2 cellular contexts compared by ENCODE assay signal in genomic region chr12:27695556-27696292, GRCh38.
TF ChIP-seq lines count a peak whose summit lies in the region.

No MANE protein-coding gene starts in this region.

TF ChIP-seq in K562, 482 proteins besides CTCF, POLR2A, EP300 and RAD21:
- peak; percentile 64 for TF ChIP-seq CBX8 (IDR thresholded peaks at IDR 0.05; ENCODE audit: borderline replicate concordance, extremely low read depth, low read depth, low read length, poor library complexity, severe bottlenecking)
- TF ChIP-seq CHAMP1 (IDR thresholded peaks at IDR 0.05) = no peak

TF ChIP-seq in liver, 16 proteins besides CTCF, POLR2A, EP300 and RAD21:
- TF ChIP-seq RXRA (IDR thresholded peaks at IDR 0.05) = no peak
- TF ChIP-seq FOXA1 (IDR thresholded peaks at IDR 0.05) = no peak
- TF ChIP-seq EGR1 (IDR thresholded peaks at IDR 0.05; ENCODE audit: low read depth in 2 of 2) = no peak
- no peak for TF ChIP-seq REST (IDR thresholded peaks at IDR 0.05)
- no peak for TF ChIP-seq TAF1 (conservative IDR thresholded peaks at IDR 0.05)
- no peak for TF ChIP-seq YY1 (IDR thresholded peaks at IDR 0.05)
- no peak for TF ChIP-seq MAX (IDR thresholded peaks at IDR 0.05)
- no peak for TF ChIP-seq FOXA2 (IDR thresholded peaks at IDR 0.05)
- TF ChIP-seq HNF4A (conservative IDR thresholded peaks at IDR 0.05) = no peak
- TF ChIP-seq ZBTB33 (IDR thresholded peaks at IDR 0.05) = no peak
- no peak for TF ChIP-seq ATF3 (IDR thresholded peaks at IDR 0.05)
- TF ChIP-seq NR2F2 (IDR thresholded peaks at IDR 0.05) = no peak
- no peak for TF ChIP-seq HNF4G (IDR thresholded peaks at IDR 0.05)
- no peak for TF ChIP-seq GABPA (IDR thresholded peaks at IDR 0.05 in 1 of 2, conservative IDR thresholded peaks at IDR 0.05 in 1 of 2)
- TF ChIP-seq SP1 (IDR thresholded peaks at IDR 0.05) = no peak
- no peak for TF ChIP-seq JUND (IDR thresholded peaks at IDR 0.05)
